27 cellular contexts compared by ENCODE assay signal in genomic region chr1:45868861-45869260, GRCh38.
"Had no signal": no experiment of that assay in that cellular context is flagged by ENCODE, and none has a peak within 500 bp of the region (broad histone marks: within the 10 kb centered on the region; RNA-seq: fewer than 3 reads in every experiment).

No MANE protein-coding gene starts in this region.

- H3K4me3 ChIP-seq: body of pancreas, cardiac muscle cell, gastroesophageal sphincter, hepatocyte, left ventricle myocardium inferior, lung, mucosa of descending colon, prostate gland, smooth muscle cell, stomach, thyroid gland, upper lobe of left lung had no signal

- H3K4me1 ChIP-seq: body of pancreas, prostate gland, thyroid gland had no signal

- H3K9me3 ChIP-seq: body of pancreas, gastroesophageal sphincter, left ventricle myocardium inferior, mucosa of descending colon, prostate gland, stomach, thyroid gland, upper lobe of left lung had no signal

- H3K27ac Mint-ChIP-seq: activated CD4-positive, alpha-beta T cell treated with anti-CD3 and anti-CD28 coated beads for 36 hours; activated naive CD8-positive, alpha-beta T cell; natural killer cell treated with Interleukin-12 subunit alpha and Interleukin-12 subunit beta and Interleukin-15 and Interleukin-18, amount 100 ng/mL, for 72 hours; stimulated activated naive B cell treated with anti-CD40 and anti-IgM and Interleukin-4, amounts not matched to agents 10 μg/mL and 1 μg/mL and 100 μg/mL, for 72 hours; T-helper 2 cell treated with Interferon-gamma antibody and Interleukin-4, amounts not matched to agents 5 μg/mL and 100 μg/mL, for 36 hours had no signal

- H3K27me3 ChIP-seq: body of pancreas, cardiac muscle cell, gastroesophageal sphincter, hepatocyte, stomach, thyroid gland, upper lobe of left lung had no signal

- H3K9me3 Mint-ChIP-seq: effector memory CD8-positive, alpha-beta T cell; natural killer cell treated with Interleukin-12 subunit alpha and Interleukin-12 subunit beta and Interleukin-15 and Interleukin-18, amount 100 ng/mL, for 72 hours; stimulated activated naive B cell treated with anti-CD40 and anti-IgM and Interleukin-4, amounts not matched to agents 10 μg/mL and 1 μg/mL and 100 μg/mL, for 72 hours; T-helper 2 cell treated with Interferon-gamma antibody and Interleukin-4, amounts not matched to agents 5 μg/mL and 100 μg/mL, for 36 hours had no signal

- H3K36me3 ChIP-seq: cardiac muscle cell, gastroesophageal sphincter, left ventricle myocardium inferior, prostate gland, stomach, thyroid gland, upper lobe of left lung had no signal

- H3K27me3 Mint-ChIP-seq: activated CD4-positive, alpha-beta T cell treated with anti-CD3 and anti-CD28 coated beads for 36 hours; activated naive CD8-positive, alpha-beta T cell; effector memory CD8-positive, alpha-beta T cell; natural killer cell treated with Interleukin-12 subunit alpha and Interleukin-12 subunit beta and Interleukin-15 and Interleukin-18, amount 100 ng/mL, for 72 hours; stimulated activated naive B cell treated with anti-CD40 and anti-IgM and Interleukin-4, amounts not matched to agents 10 μg/mL and 1 μg/mL and 100 μg/mL, for 72 hours had no signal

- H2AFZ ChIP-seq: hepatocyte had no signal

- ATAC-seq: activated CD4-positive, alpha-beta T cell treated with anti-CD3 and anti-CD28 coated beads for 36 hours; body of pancreas; effector memory CD8-positive, alpha-beta T cell; gastroesophageal sphincter; mucosa of descending colon; natural killer cell treated with Interleukin-12 subunit alpha and Interleukin-12 subunit beta and Interleukin-15 and Interleukin-18, amount 100 ng/mL, for 72 hours; stimulated activated naive B cell treated with anti-CD40 and anti-IgM and Interleukin-4, amounts not matched to agents 10 μg/mL and 1 μg/mL and 100 μg/mL, for 72 hours had no signal

- H3K4me3 Mint-ChIP-seq: activated CD4-positive, alpha-beta T cell treated with anti-CD3 and anti-CD28 coated beads for 36 hours; activated naive CD8-positive, alpha-beta T cell; effector memory CD8-positive, alpha-beta T cell; natural killer cell treated with Interleukin-12 subunit alpha and Interleukin-12 subunit beta and Interleukin-15 and Interleukin-18, amount 100 ng/mL, for 72 hours; stimulated activated naive B cell treated with anti-CD40 and anti-IgM and Interleukin-4, amounts not matched to agents 10 μg/mL and 1 μg/mL and 100 μg/mL, for 72 hours; T-helper 2 cell treated with Interferon-gamma antibody and Interleukin-4, amounts not matched to agents 5 μg/mL and 100 μg/mL, for 36 hours had no signal

- H3K36me3 Mint-ChIP-seq: natural killer cell treated with Interleukin-12 subunit alpha and Interleukin-12 subunit beta and Interleukin-15 and Interleukin-18, amount 100 ng/mL, for 72 hours had no signal

- H3K4me2 ChIP-seq: hepatocyte, smooth muscle cell had no signal

- DNase-seq: activated CD4-positive, alpha-beta T cell treated with anti-CD3 and anti-CD28 coated beads for 36 hours; activated CD4-positive, alpha-beta T cell treated with anti-CD3 and anti-CD28 coated beads, Interleukin-2, amount 50 U/mL, for 4 hours; activated CD4-positive, CD25-positive, alpha-beta regulatory T cell; activated effector memory CD4-positive, alpha-beta T cell treated with Interleukin-2 at 50 U/mL for 16 hours; activated naive CD4-positive, alpha-beta T cell treated with Interleukin-2 at 50 U/mL for 16 hours; anterior cingulate cortex; body of pancreas; cortex of kidney; effector memory CD8-positive, alpha-beta T cell; islet precursor cell; left ventricle myocardium inferior; mesendoderm; mucosa of descending colon; stimulated activated CD4-positive, alpha-beta T cell treated with anti-CD3 and anti-CD28 coated beads, Interleukin-1b, Interleukin-23, amount 100 ng/mL, for 48 hours; stimulated activated naive B cell treated with anti-CD40 and anti-IgM and Interleukin-4, amounts not matched to agents 10 μg/mL and 1 μg/mL and 100 μg/mL, for 72 hours; stomach; thyroid gland; upper lobe of left lung had no signal

- H3K27ac ChIP-seq: body of pancreas, cardiac muscle cell, gastroesophageal sphincter, hepatocyte, left ventricle myocardium inferior, prostate gland, stomach, thyroid gland, upper lobe of left lung had no signal
